1 cellular context compared by ENCODE assay signal in the genomic region with DNA sequence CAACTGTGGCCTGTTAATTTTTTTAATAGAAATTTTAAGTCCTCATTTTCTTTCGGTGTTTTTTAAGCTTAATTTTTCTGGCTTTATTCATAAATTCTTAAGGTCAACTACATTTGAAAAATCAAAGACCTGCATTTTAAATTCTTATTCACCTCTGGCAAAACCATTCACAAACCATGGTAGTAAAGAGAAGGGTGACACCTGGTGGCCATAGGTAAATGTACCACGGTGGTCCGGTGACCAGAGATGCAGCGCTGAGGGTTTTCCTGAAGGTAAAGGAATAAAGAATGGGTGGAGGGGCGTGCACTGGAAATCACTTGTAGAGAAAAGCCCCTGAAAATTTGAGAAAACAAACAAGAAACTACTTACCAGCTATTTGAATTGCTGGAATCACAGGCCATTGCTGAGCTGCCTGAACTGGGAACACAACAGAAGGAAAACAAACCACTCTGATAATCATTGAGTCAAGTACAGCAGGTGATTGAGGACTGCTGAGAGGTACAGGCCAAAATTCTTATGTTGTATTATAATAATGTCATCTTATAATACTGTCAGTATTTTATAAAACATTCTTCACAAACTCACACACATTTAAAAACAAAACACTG.
A peak's percentile ranks its signal among the peaks of the same experiment; 100 is the strongest.
TF ChIP-seq lines count a peak whose summit lies in the region.

No MANE protein-coding gene starts in this region.

TF ChIP-seq in HepG2, 621 proteins besides CTCF, POLR2A, EP300 and RAD21 (continued from another document):
- TF ChIP-seq, protein P1, sequence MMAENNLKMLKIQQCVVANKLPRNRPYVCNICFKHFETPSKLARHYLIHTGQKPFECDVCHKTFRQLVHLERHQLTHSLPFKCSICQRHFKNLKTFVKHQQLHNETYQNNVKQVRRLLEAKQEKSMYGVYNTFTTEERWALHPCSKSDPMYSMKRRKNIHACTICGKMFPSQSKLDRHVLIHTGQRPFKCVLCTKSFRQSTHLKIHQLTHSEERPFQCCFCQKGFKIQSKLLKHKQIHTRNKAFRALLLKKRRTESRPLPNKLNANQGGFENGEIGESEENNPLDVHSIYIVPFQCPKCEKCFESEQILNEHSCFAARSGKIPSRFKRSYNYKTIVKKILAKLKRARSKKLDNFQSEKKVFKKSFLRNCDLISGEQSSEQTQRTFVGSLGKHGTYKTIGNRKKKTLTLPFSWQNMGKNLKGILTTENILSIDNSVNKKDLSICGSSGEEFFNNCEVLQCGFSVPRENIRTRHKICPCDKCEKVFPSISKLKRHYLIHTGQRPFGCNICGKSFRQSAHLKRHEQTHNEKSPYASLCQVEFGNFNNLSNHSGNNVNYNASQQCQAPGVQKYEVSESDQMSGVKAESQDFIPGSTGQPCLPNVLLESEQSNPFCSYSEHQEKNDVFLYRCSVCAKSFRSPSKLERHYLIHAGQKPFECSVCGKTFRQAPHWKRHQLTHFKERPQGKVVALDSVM (CRISPR knock-in tag; IDR thresholded peaks at IDR 0.05), result peak; percentile 68; the same call in 1 of the 2 replicates
- TF ChIP-seq MLX (CRISPR knock-in tag; IDR thresholded peaks at IDR 0.05) (no peak), HNF1B (CRISPR knock-in tag; IDR thresholded peaks at IDR 0.05) (peak; percentile 74), KAT8 (CRISPR knock-in tag; IDR thresholded peaks at IDR 0.05) (peak; percentile 48; the same call in 1 of the 2 replicates), HNRNPK (IDR thresholded peaks at IDR 0.05; ENCODE audit: low read depth, low read length, poor library complexity, severe bottlenecking) (no peak), IKZF5 (CRISPR knock-in tag; IDR thresholded peaks at IDR 0.05) (0 out of 2 replicates have a peak, but pooled peaks have one; percentile 32), RXRB (CRISPR knock-in tag; IDR thresholded peaks at IDR 0.05; ENCODE audit: borderline replicate concordance) (0 out of 2 replicates have a peak, but pooled peaks have one; percentile 18), FIP1L1 (IDR thresholded peaks at IDR 0.05; ENCODE audit: borderline replicate concordance, insufficient read depth, low read depth, low read length) (no peak), HNF1A (IDR thresholded peaks at IDR 0.05; ENCODE audit: low read depth) (0 out of 2 replicates have a peak, but pooled peaks have one; percentile 17), HNF1A (CRISPR knock-in tag; IDR thresholded peaks at IDR 0.05; ENCODE audit: borderline replicate concordance) (peak; percentile 31; the same call in 1 of the 2 replicates), BCL6 (CRISPR knock-in tag; IDR thresholded peaks at IDR 0.05) (0 out of 2 replicates have a peak, but pooled peaks have one; percentile 14), ZNF607 (CRISPR knock-in tag; IDR thresholded peaks at IDR 0.05; ENCODE audit: borderline replicate concordance) (no peak), MIXL1 (CRISPR knock-in tag; IDR thresholded peaks at IDR 0.05) (peak; percentile 23; the same call in 1 of the 2 replicates), KLF16 (CRISPR knock-in tag; IDR thresholded peaks at IDR 0.05) (peak in 1 of 2 experiments; percentile 38; a peak in 1 of 4 replicates), ZKSCAN8 (CRISPR knock-in tag; IDR thresholded peaks at IDR 0.05; ENCODE audit: borderline replicate concordance) (0 out of 2 replicates have a peak, but pooled peaks have one; percentile 41), THAP11 (CRISPR knock-in tag; IDR thresholded peaks at IDR 0.05) (peak; percentile 37; the same call in 1 of the 2 replicates), ZNF614 (CRISPR knock-in tag; IDR thresholded peaks at IDR 0.05; ENCODE audit: borderline replicate concordance) (0 out of 2 replicates have a peak, but pooled peaks have one; percentile 43)
- TF ChIP-seq, protein P2, sequence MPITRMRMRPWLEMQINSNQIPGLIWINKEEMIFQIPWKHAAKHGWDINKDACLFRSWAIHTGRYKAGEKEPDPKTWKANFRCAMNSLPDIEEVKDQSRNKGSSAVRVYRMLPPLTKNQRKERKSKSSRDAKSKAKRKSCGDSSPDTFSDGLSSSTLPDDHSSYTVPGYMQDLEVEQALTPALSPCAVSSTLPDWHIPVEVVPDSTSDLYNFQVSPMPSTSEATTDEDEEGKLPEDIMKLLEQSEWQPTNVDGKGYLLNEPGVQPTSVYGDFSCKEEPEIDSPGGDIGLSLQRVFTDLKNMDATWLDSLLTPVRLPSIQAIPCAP (CRISPR knock-in tag; IDR thresholded peaks at IDR 0.05; ENCODE audit: low read depth), result no peak
